ENCODE assay signal across 10 cellular contexts in genomic region chr17:61852857-61853256, GRCh38.
"Had no signal": no experiment of that assay in that cellular context is flagged by ENCODE, and none has a peak within 500 bp of the region (broad histone marks: within the 10 kb centered on the region; RNA-seq: fewer than 3 reads in every experiment).

No MANE protein-coding gene starts in this region.

- H3K4me2 ChIP-seq: GM23338 had no signal

- H3K9ac ChIP-seq: GM23248 had no signal

- H3K27ac ChIP-seq: GM23248 had no signal

- H3K4me3 ChIP-seq: GM23248, GM23338, HAP-1 had no signal

- ATAC-seq: GM23338, HCT116 had no signal

- FAIRE-seq: H1 had no signal

- DNase-seq: GM23248, GOT3, H7, H9, HCEC 1CT, HFFc6 had no signal

- H3K4me1 ChIP-seq: HAP-1 had no signal

- H2AFZ ChIP-seq: GM23248, GM23338 had no signal

- H3K9me3 ChIP-seq: HAP-1 had no signal
